In the genomic region with DNA sequence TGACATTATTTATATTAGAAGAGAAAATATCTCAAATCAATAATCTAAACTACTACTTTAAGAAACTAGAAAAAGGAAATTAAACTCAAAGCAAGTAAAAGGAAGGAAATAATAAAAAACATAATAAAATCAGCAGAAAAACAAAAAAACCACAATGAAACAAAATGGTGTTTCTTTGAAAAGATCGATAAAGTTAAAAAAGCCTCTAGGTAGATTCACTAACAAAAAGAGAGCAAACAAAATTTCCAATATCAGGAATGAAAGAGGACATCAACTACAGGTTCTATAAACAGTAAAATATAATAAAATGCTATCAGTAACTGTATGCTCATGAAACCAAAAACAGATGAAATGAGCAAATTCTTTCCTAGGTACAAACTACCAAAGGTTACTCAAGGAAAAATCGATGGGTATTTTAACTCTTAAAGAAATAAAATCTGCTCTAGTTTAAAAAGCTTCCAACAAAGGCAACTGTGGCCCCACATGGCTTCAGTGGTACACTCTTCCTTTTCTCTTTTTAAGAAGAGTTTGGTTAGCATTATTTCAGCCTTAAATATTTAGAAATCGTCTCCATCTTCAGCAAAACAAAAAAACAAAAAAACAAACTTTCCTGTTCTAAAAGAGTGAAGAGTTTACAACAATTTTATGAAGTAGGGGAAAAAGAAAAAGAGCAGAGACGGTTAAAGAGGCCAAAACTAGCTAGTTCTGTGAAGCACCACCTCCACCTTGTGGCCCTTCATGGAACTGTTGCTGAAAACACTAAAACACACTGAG, we compare ENCODE assay signal across 8 cellular contexts.
A peak's percentile ranks its signal among the peaks of the same experiment; 100 is the strongest.
DNase-seq lines count a peak whose midpoint lies in the region; ATAC-seq and TF ChIP-seq lines count a peak whose summit lies in the region.

No MANE protein-coding gene starts in this region.

- peak overlapping the region; percentile 53 for H3K27ac ChIP-seq in VCaP

- peak; percentile 34 to 71 for DNase-seq in NCI-H446 (lab: John Stamatoyannopoulos, UW)
- DNase-seq in NCI-H446 treated with DMSO at 0.1 percent for 48 hours (lab: John Stamatoyannopoulos, UW), result no peak
- peak; percentile 57 for DNase-seq in NCI-H1694 treated with DMSO at 0.1 percent for 48 hours (lab: John Stamatoyannopoulos, UW)
- DNase-seq in T47D (ENCODE audit: low read depth in 1 of 2, low spot score in 1 of 2), result peak; percentile 20 to 78
- peak; percentile 74 for DNase-seq in islet precursor cell
- DNase-seq in stimulated activated CD4-positive, alpha-beta T cell treated with anti-CD3 and anti-CD28 coated beads, Interleukin-2, amount 100 ng/mL, for 48 hours, result peak; percentile 63 to 68

- ATAC-seq in HG02642 (IDR thresholded peaks at IDR 0.05; ENCODE audit: poor library complexity, unreplicated experiment), result no peak

- peak; percentile 91 for TF ChIP-seq CTCF in VCaP (conservative IDR thresholded peaks at IDR 0.05)

- in situ Hi-C loops in T47D (cut with HindIII; ENCODE audit: low pct_unique_long_range_greater_than_20kb, low sequenced_read_pairs), result no loop called here
